8 cellular contexts compared by ENCODE assay signal in genomic region chr1:32817815-32818786, GRCh38. TPM values are rescaled to one million over a fixed set of nuclear protein-coding genes. Genes with fewer than 3 reads are reported as not detected.
DNase-seq lines count a peak whose midpoint lies in the region; ATAC-seq and TF ChIP-seq lines count a peak whose summit lies in the region.

No MANE protein-coding gene starts in this region.

- H3K27me3 Mint-ChIP-seq in Calu3 (ENCODE audit: unreplicated experiment): no peaks in the 10 kb centered on the region
- peaks cover 2% of the 10 kb centered on the region for H3K27me3 Mint-ChIP-seq in IgD-negative memory B cell
- no peaks in the 10 kb centered on the region for H3K27me3 Mint-ChIP-seq in activated naive CD4-positive, alpha-beta T cell treated with anti-CD3 and anti-CD28 coated beads for 36 hours (ENCODE audit: low read depth)
- no peaks in the 10 kb centered on the region for H3K27me3 Mint-ChIP-seq in natural killer cell treated with Interleukin-12 subunit alpha and Interleukin-12 subunit beta and Interleukin-15 and Interleukin-18, amount 100 ng/mL, for 72 hours

- peak overlapping the region; percentile 84 for H3K4me2 ChIP-seq in PC-9

- H3K36me3 Mint-ChIP-seq in Calu3 (ENCODE audit: insufficient read depth, unreplicated experiment) (peaks cover 58% of the 10 kb centered on the region), IgD-negative memory B cell (peaks cover 4% of the 10 kb centered on the region)
- peaks cover 36% of the 10 kb centered on the region for H3K36me3 Mint-ChIP-seq in activated naive CD4-positive, alpha-beta T cell treated with anti-CD3 and anti-CD28 coated beads for 36 hours (ENCODE audit: low read depth)
- peaks cover 24% of the 10 kb centered on the region for H3K36me3 Mint-ChIP-seq in natural killer cell treated with Interleukin-12 subunit alpha and Interleukin-12 subunit beta and Interleukin-15 and Interleukin-18, amount 100 ng/mL, for 72 hours

- WGBS in urinary bladder: 1% methylated on average over 51 of the region's 51 CpGs

- H3K9me3 ChIP-seq in PC-9 (ENCODE audit: insufficient read depth, low read depth): no peaks in the 10 kb centered on the region

- POLR2A ChIA-PET in PC-9 (lab: Charles Lee; ENCODE audit: unreplicated experiment): no interaction called here

- H3K27ac Mint-ChIP-seq in Calu3 (ENCODE audit: unreplicated experiment) (peak overlapping the region; percentile 89), IgD-negative memory B cell (peak overlapping the region; percentile 67 to 96 (median 93))
- peak overlapping the region; percentile 94 for H3K27ac Mint-ChIP-seq in activated naive CD4-positive, alpha-beta T cell treated with anti-CD3 and anti-CD28 coated beads for 36 hours
- H3K27ac Mint-ChIP-seq in natural killer cell treated with Interleukin-12 subunit alpha and Interleukin-12 subunit beta and Interleukin-15 and Interleukin-18, amount 100 ng/mL, for 72 hours: peak overlapping the region; percentile 74 to 78

- H3K4me3 ChIP-seq in PC-9 (peak overlapping the region; percentile 99), urinary bladder (ENCODE audit: low read depth, low read length) (peak overlapping the region; percentile 64)

- H3K4me3 Mint-ChIP-seq in Calu3 (ENCODE audit: low read depth, unreplicated experiment) (peak overlapping the region; percentile 93), IgD-negative memory B cell (peak overlapping the region; percentile 82 to 99 (median 96))
- H3K4me3 Mint-ChIP-seq in activated naive CD4-positive, alpha-beta T cell treated with anti-CD3 and anti-CD28 coated beads for 36 hours: peak overlapping the region; percentile 92
- H3K4me3 Mint-ChIP-seq in natural killer cell treated with Interleukin-12 subunit alpha and Interleukin-12 subunit beta and Interleukin-15 and Interleukin-18, amount 100 ng/mL, for 72 hours: peak overlapping the region; percentile 82

- peak overlapping the region; percentile 89 for H2AFZ ChIP-seq in PC-9

- H3K27me3 ChIP-seq in PC-9 (ENCODE audit: insufficient read depth, low read depth): no peaks in the 10 kb centered on the region

- H3K36me3 ChIP-seq in PC-9 (ENCODE audit: low read depth): peaks cover 28% of the 10 kb centered on the region
- no peaks in the 10 kb centered on the region for H3K36me3 ChIP-seq in urinary bladder (ENCODE audit: insufficient read depth)

- peak; percentile 14 for ATAC-seq in GM21619 (IDR thresholded peaks at IDR 0.05; ENCODE audit: unreplicated experiment)
- ATAC-seq in natural killer cell treated with Interleukin-12 subunit alpha and Interleukin-12 subunit beta and Interleukin-15 and Interleukin-18, amount 100 ng/mL, for 72 hours: peak; percentile 1 to 2

- peak overlapping the region; percentile 48 for H3K27ac ChIP-seq in PC-9
- peak overlapping the region; percentile 92 for H3K27ac ChIP-seq in urinary bladder (ENCODE audit: low read depth)

- H3K4me1 ChIP-seq in PC-9 (replicated peaks; ENCODE audit: insufficient read depth) (peaks cover 37% of the 10 kb centered on the region), urinary bladder (ENCODE audit: insufficient read depth) (no peaks in the 10 kb centered on the region)

- peaks cover 88% of the 10 kb centered on the region for H3K79me2 ChIP-seq in PC-9 (ENCODE audit: low read depth)

- no peaks in the 10 kb centered on the region for H3K9me2 ChIP-seq in PC-9 (ENCODE audit: insufficient read depth)

- DNase-seq in Calu3: peak; percentile 79
- peak; percentile 57 to 76 for DNase-seq in PC-9
- DNase-seq in activated naive CD4-positive, alpha-beta T cell treated with anti-CD3 and anti-CD28 coated beads for 36 hours: peak; percentile 48
- DNase-seq in foreskin melanocyte: peak; percentile 44
- DNase-seq in natural killer cell treated with Interleukin-12 subunit alpha and Interleukin-12 subunit beta and Interleukin-15 and Interleukin-18, amount 100 ng/mL, for 72 hours (ENCODE audit: low spot score): peak; percentile 68

- TF ChIP-seq CTCF in Calu3 (IDR thresholded peaks at IDR 0.05; ENCODE audit: unreplicated experiment): no peak
- TF ChIP-seq CTCF in PC-9 (conservative IDR thresholded peaks at IDR 0.05): no peak

- peaks cover 26% of the 10 kb centered on the region for H4K20me1 ChIP-seq in PC-9 (ENCODE audit: insufficient read depth)

- BruUV-seq in Calu3 (replicated peaks; lab: Mats Ljungman, UMichigan): TSS peak; percentile 32
- TSS peak; percentile 45 for BruUV-seq in PC-9 (replicated peaks; lab: Mats Ljungman, UMichigan)

- CTCF ChIA-PET in Calu3 (lab: Charles Lee): interaction anchor here (0.6 kb wide), 1 partner anchor 57 kb away, joined by 3 read pairs; no protein-coding TSS in a partner anchor
- CTCF ChIA-PET in PC-9 (lab: Charles Lee): no interaction called here
- CTCF ChIA-PET in activated naive CD4-positive, alpha-beta T cell treated with anti-CD3 and anti-CD28 coated beads for 36 hours (lab: Charles Lee): interaction anchor here (1.0 kb wide), 1 partner anchor 11 kb away, joined by 3 read pairs; no protein-coding TSS in a partner anchor

- peaks cover 8% of the 10 kb centered on the region for H3K9me3 Mint-ChIP-seq in Calu3 (ENCODE audit: low read depth, unreplicated experiment)
- no peaks in the 10 kb centered on the region for H3K9me3 Mint-ChIP-seq in IgD-negative memory B cell
- no peaks in the 10 kb centered on the region for H3K9me3 Mint-ChIP-seq in activated naive CD4-positive, alpha-beta T cell treated with anti-CD3 and anti-CD28 coated beads for 36 hours
- peaks cover 7% of the 10 kb centered on the region for H3K9me3 Mint-ChIP-seq in natural killer cell treated with Interleukin-12 subunit alpha and Interleukin-12 subunit beta and Interleukin-15 and Interleukin-18, amount 100 ng/mL, for 72 hours

- peaks cover 9% of the 10 kb centered on the region; the same call in 1 of the 2 replicates for H3F3A ChIP-seq in PC-9 (ENCODE audit: insufficient read depth, low read depth)

- intact Hi-C loops in Calu3 (cut with micrococcal nuclease; ENCODE audit: unreplicated experiment): no loop called here
- intact Hi-C loops in PC-9 (cut with micrococcal nuclease; ENCODE audit: unreplicated experiment): loop anchor here (1.0 to 10.0 kb wide), 5 partner anchors 37 to 424 kb away; partner anchors contain the start of genes BSDC1 and RBBP4
- intact Hi-C loops in activated naive CD4-positive, alpha-beta T cell treated with anti-CD3 and anti-CD28 coated beads for 36 hours (cut with micrococcal nuclease): loop anchor here (1.0 to 10.0 kb wide), 9 partner anchors 19 to 883 kb away; partner anchors contain the start of genes AK2, LCK, PTP4A2 and RNF19B

- H3K4me1 Mint-ChIP-seq in Calu3 (ENCODE audit: low read depth, unreplicated experiment) (peaks cover 32% of the 10 kb centered on the region), IgD-negative memory B cell (peaks cover 29 to 41% (median 38%) of the 10 kb centered on the region in 3 donors)
- peaks cover 45% of the 10 kb centered on the region for H3K4me1 Mint-ChIP-seq in activated naive CD4-positive, alpha-beta T cell treated with anti-CD3 and anti-CD28 coated beads for 36 hours (ENCODE audit: low read depth)
- H3K4me1 Mint-ChIP-seq in natural killer cell treated with Interleukin-12 subunit alpha and Interleukin-12 subunit beta and Interleukin-15 and Interleukin-18, amount 100 ng/mL, for 72 hours (ENCODE audit: low read depth in 2 of 2): peaks cover 31 to 47% of the 10 kb centered on the region in 2 donors

RNA-seq across cellular contexts. Expression of gene S100PBP, which starts 0.6 kb away (rescaled TPM):
- total RNA-seq in Calu3 (2022): 57.4 and 61.1 TPM in 2 replicates
- 10.7 TPM for polyA plus RNA-seq in IgD-negative memory B cell
- total RNA-seq in PC-9 (2021): 42.4 and 47.0 TPM in 2 replicates
- total RNA-seq in activated naive CD4-positive, alpha-beta T cell treated with anti-CD3 and anti-CD28 coated beads for 36 hours: 10 to 100 TPM; 26.1 to 31.2 TPM
- total RNA-seq in natural killer cell treated with Interleukin-12 subunit alpha and Interleukin-12 subunit beta and Interleukin-15 and Interleukin-18, amount 100 ng/mL, for 72 hours: 10 to 100 TPM; 31.0 to 54.9 TPM
- total RNA-seq in urinary bladder: 62.0 TPM
- 13.6 TPM for polyA plus RNA-seq in urinary bladder

RNA-seq across cellular contexts. Expression of gene YARS1, which starts 0.9 kb away (rescaled TPM):
- total RNA-seq in Calu3 (2022) (186 and 188 TPM in 2 replicates), PC-9 (2021) (180 and 187 TPM in 2 replicates), urinary bladder (33.4 TPM)
- polyA plus RNA-seq in IgD-negative memory B cell (41.8 TPM), urinary bladder (39.8 TPM)
- total RNA-seq in activated naive CD4-positive, alpha-beta T cell treated with anti-CD3 and anti-CD28 coated beads for 36 hours: 100 to 1,000 TPM; 293 to 312 TPM
- 100 to 1,000 TPM; 228 to 274 TPM for total RNA-seq in natural killer cell treated with Interleukin-12 subunit alpha and Interleukin-12 subunit beta and Interleukin-15 and Interleukin-18, amount 100 ng/mL, for 72 hours

RNA-seq across cellular contexts. Expression of gene FNDC5, which starts 52.6 kb away (rescaled TPM):
- 0.15 TPM in 1 of 2 replicates, not detected in the other for total RNA-seq in Calu3 (2022)
- polyA plus RNA-seq in IgD-negative memory B cell: not detected
- total RNA-seq in PC-9 (2021): not detected in 2 replicates
- not detected for total RNA-seq in activated naive CD4-positive, alpha-beta T cell treated with anti-CD3 and anti-CD28 coated beads for 36 hours
- total RNA-seq in natural killer cell treated with Interleukin-12 subunit alpha and Interleukin-12 subunit beta and Interleukin-15 and Interleukin-18, amount 100 ng/mL, for 72 hours: not detected
- total RNA-seq in urinary bladder: 50.5 TPM
- 1.5 TPM for polyA plus RNA-seq in urinary bladder

Comparison
In these comparisons a context has a peak if more than half of its experiments do, and no peak if none do; other contexts are left out.
1. Peak in every context shown above with its lines: DNase-seq, ATAC-seq, H3K4me3 ChIP-seq and H3K27ac ChIP-seq.
2. RNA of gene FNDC5, which starts 52.6 kb away (total RNA-seq): 50.5 TPM in urinary bladder (single experiment); not detected in natural killer cell treated with Interleukin-12 subunit alpha and Interleukin-12 subunit beta and Interleukin-15 and Interleukin-18, amount 100 ng/mL, for 72 hours, 0.15 TPM in Calu3, not detected in PC-9 and not detected in activated naive CD4-positive, alpha-beta T cell treated with anti-CD3 and anti-CD28 coated beads for 36 hours; every median in the first group is over 10 times any median in the second.